Comparison of ENCODE assay signal across 8 cellular contexts in the genomic region with DNA sequence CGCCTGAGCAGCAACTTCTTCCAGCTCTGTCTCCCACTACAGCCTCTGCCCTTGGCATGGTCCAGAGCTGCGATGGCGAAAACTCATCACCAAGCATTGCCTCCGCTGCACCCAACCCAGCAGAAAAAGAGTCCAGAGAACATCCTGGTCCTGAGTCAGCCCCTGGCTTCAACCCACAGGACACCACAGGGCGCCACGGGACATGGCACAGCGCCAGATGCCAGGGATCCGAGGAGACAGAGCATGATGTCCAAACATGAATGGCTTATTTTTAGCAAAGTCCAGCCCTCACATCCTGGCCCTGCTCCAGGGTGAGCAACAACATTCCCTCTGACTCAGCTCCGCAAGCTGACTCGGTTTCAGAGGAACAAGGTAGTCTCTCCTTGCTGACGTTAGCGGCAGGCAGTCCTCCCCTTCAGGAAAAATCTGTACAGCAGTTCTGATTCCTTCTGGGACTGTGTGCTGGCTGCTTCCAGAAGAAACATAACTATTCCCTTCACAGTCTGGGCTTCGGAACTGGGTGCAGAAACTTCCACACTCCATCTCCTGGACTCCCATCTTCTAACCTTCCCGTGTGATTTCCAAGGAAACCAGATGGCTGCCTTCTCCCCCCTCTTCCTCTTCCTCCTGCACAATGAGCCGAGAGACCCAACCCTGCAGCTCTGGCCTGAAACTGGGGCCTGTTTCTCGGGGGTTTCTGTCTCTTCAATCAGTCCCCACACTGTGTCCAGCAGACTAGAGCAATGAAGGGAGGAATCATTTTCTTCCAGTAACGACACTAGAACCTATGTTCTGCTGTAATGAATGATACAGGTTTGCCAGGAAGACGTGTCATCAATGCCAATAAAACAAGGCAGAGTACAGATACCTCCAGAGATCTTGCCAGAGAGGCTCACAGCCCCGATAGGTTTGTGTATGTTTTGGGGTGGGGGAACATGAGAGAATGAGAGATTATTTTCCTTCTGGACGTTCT.
A peak's percentile ranks its signal among the peaks of the same experiment; 100 is the strongest.
DNase-seq lines count a peak whose midpoint lies in the region; ATAC-seq and TF ChIP-seq lines count a peak whose summit lies in the region.

No MANE protein-coding gene starts in this region.

- no peak for TF ChIP-seq POLR2A in HCT116 (IDR thresholded peaks at IDR 0.05; ENCODE audit: borderline replicate concordance, extremely low read depth, insufficient read depth, insufficient read length)

- intact Hi-C loops in HCT116 (cut with micrococcal nuclease) = loop anchor here (1.0 to 5.0 kb wide), 3 partner anchors 81 to 500 kb away; no protein-coding TSS in a partner anchor
- intact Hi-C loops in activated CD4-positive, alpha-beta memory T cell treated with anti-CD3 and anti-CD28 coated beads for 36 hours (cut with micrococcal nuclease) = no loop called here

- TF ChIP-seq RAD21 in HCT116 (IDR thresholded peaks at IDR 0.05; ENCODE audit: low read depth) = peak; percentile 63

- H3K27me3 ChIP-seq in HCT116 (ENCODE audit: insufficient read depth, low read length) = no peaks in the 10 kb centered on the region; the same call in 1 of the 2 replicates

- ATAC-seq in HCT116 (peak; percentile 75), GM18520 (IDR thresholded peaks at IDR 0.05; ENCODE audit: unreplicated experiment) (no peak), GM18909 (IDR thresholded peaks at IDR 0.05; ENCODE audit: poor library complexity, unreplicated experiment) (no peak), GM21619 (IDR thresholded peaks at IDR 0.05; ENCODE audit: unreplicated experiment) (no peak)

- peak overlapping the region; percentile 97 for H3K27ac Mint-ChIP-seq in osteocyte (ENCODE audit: unreplicated experiment)
- H3K27ac Mint-ChIP-seq in activated CD4-positive, alpha-beta memory T cell treated with anti-CD3 and anti-CD28 coated beads for 36 hours = no peak overlapping the region

- H3K9ac ChIP-seq in HCT116 (ENCODE audit: low read length) = peak overlapping the region; percentile 61

- no peaks in the 10 kb centered on the region for H3K79me2 ChIP-seq in HCT116 (ENCODE audit: insufficient read depth, low read length)

- H3K9me3 Mint-ChIP-seq in osteocyte (ENCODE audit: unreplicated experiment) = no peaks in the 10 kb centered on the region
- H3K9me3 Mint-ChIP-seq in activated CD4-positive, alpha-beta memory T cell treated with anti-CD3 and anti-CD28 coated beads for 36 hours = no peaks in the 10 kb centered on the region

- no TSS peak for BruUV-seq in HCT116 (replicated peaks; lab: Mats Ljungman, UMichigan)

- no peaks in the 10 kb centered on the region for H3K9me3 ChIP-seq in HCT116 (ENCODE audit: control insufficient read depth in 1 of 2, insufficient read depth in 1 of 2, low read depth in 1 of 2, low read length in 2 of 2)

- no peaks in the 10 kb centered on the region for H3K27me3 Mint-ChIP-seq in osteocyte (ENCODE audit: unreplicated experiment)
- H3K27me3 Mint-ChIP-seq in activated CD4-positive, alpha-beta memory T cell treated with anti-CD3 and anti-CD28 coated beads for 36 hours = no peaks in the 10 kb centered on the region

- peak overlapping the region; percentile 88 for H2AFZ ChIP-seq in HCT116 (ENCODE audit: low read depth, low read length, poor library complexity, severe bottlenecking)

- H3K9me2 ChIP-seq in HCT116 (ENCODE audit: insufficient read depth) = no peaks in the 10 kb centered on the region

- H3K27ac ChIP-seq in HCT116 (ENCODE audit: low read depth, low read length) = peak overlapping the region; percentile 52

- CTCF ChIA-PET in HCT116 (lab: Charles Lee) = interaction anchor here (1.0 to 1.3 kb wide), 4 partner anchors 14 to 498 kb away, joined by 3 to 5 read pairs (median 4); no protein-coding TSS in a partner anchor
- CTCF ChIA-PET in activated CD4-positive, alpha-beta memory T cell treated with anti-CD3 and anti-CD28 coated beads for 36 hours (lab: Charles Lee) = no interaction called here

- no peaks in the 10 kb centered on the region for H4K20me1 ChIP-seq in HCT116 (ENCODE audit: insufficient read depth)

- H3K4me2 ChIP-seq in HCT116 (ENCODE audit: low read length) = peak overlapping the region; percentile 81

- no peak for TF ChIP-seq CTCF in HCT116 (IDR thresholded peaks at IDR 0.05 in 2 of 3, conservative IDR thresholded peaks at IDR 0.05 in 1 of 3; ENCODE audit: borderline replicate concordance in 1 of 3, insufficient read depth in 1 of 3, low read depth in 2 of 3, low read length in 2 of 3)
- no peak for TF ChIP-seq CTCF in foreskin fibroblast (IDR thresholded peaks at IDR 0.05; ENCODE audit: low read depth, low read length)
- no peak for TF ChIP-seq CTCF in osteocyte (IDR thresholded peaks at IDR 0.05)

- H3K36me3 ChIP-seq in HCT116 (ENCODE audit: control insufficient read depth in 1 of 2, insufficient read depth in 2 of 2, low read length in 2 of 2) = no peaks in the 10 kb centered on the region

- peak overlapping the region; percentile 22 for H3K4me3 Mint-ChIP-seq in osteocyte (ENCODE audit: unreplicated experiment)
- no peak overlapping the region for H3K4me3 Mint-ChIP-seq in activated CD4-positive, alpha-beta memory T cell treated with anti-CD3 and anti-CD28 coated beads for 36 hours

- POLR2A ChIA-PET in HCT116 (lab: Charles Lee) = interaction anchor here (1.0 to 2.7 kb wide), 5 partner anchors 12 to 386 kb away, joined by 3 to 8 read pairs (median 7); no protein-coding TSS in a partner anchor
- POLR2A ChIA-PET in activated CD4-positive, alpha-beta memory T cell treated with anti-CD3 and anti-CD28 coated beads for 36 hours (lab: Charles Lee) = no interaction called here

- H3K4me3 ChIP-seq in HCT116 (replicated peaks in 1 of 2; ENCODE audit: low read depth in 1 of 2, low read length in 2 of 2) = peak overlapping the region; percentile 29 to 45
- H3K4me3 ChIP-seq in foreskin fibroblast (ENCODE audit: low read depth in 1 of 2, low read length in 2 of 2) = peak overlapping the region in 1 of 2 donors; percentile 28

- peaks cover 43% of the 10 kb centered on the region for H3K4me1 Mint-ChIP-seq in osteocyte (ENCODE audit: unreplicated experiment)
- peaks cover 12% of the 10 kb centered on the region for H3K4me1 Mint-ChIP-seq in activated CD4-positive, alpha-beta memory T cell treated with anti-CD3 and anti-CD28 coated beads for 36 hours (ENCODE audit: low read depth)

- peak; percentile 97 for DNase-seq in HCT116 (ENCODE audit: low read depth, low spot score)
- peak; percentile 96 for DNase-seq in SW480 (ENCODE audit: low spot score)
- DNase-seq in foreskin fibroblast = peak; percentile 100
- peak; percentile 100 for DNase-seq in osteocyte (ENCODE audit: extremely low spot score, unreplicated experiment)
- no peak for DNase-seq in activated CD4-positive, alpha-beta memory T cell treated with anti-CD3 and anti-CD28 coated beads for 36 hours

- RAD21 ChIA-PET in HCT116 (lab: Charles Lee; ENCODE audit: low non-redundant PET in 1 of 2, low total read pairs in 2 of 2, uncharacterized antibody in 2 of 2, unreplicated experiment in 2 of 2) = interaction anchor here in 1 of 2 experiments (1.1 kb wide), 1 partner anchor 273 kb away, joined by 3 read pairs; no protein-coding TSS in a partner anchor

- no peaks in the 10 kb centered on the region for H3K36me3 Mint-ChIP-seq in osteocyte (ENCODE audit: unreplicated experiment)
- no peaks in the 10 kb centered on the region for H3K36me3 Mint-ChIP-seq in activated CD4-positive, alpha-beta memory T cell treated with anti-CD3 and anti-CD28 coated beads for 36 hours

- peaks cover 30 to 38% of the 10 kb centered on the region in 2 experiments for H3K4me1 ChIP-seq in HCT116 (ENCODE audit: control insufficient read depth in 1 of 2, insufficient read depth in 2 of 2, low read length in 2 of 2)

TF ChIP-seq in HCT116, 20 proteins besides CTCF, POLR2A, EP300 and RAD21 (continues in another document):
- TF ChIP-seq, protein P1, sequence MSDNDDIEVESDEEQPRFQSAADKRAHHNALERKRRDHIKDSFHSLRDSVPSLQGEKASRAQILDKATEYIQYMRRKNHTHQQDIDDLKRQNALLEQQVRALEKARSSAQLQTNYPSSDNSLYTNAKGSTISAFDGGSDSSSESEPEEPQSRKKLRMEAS (IDR thresholded peaks at IDR 0.05) = peak; percentile 96
- TF ChIP-seq SP1 (IDR thresholded peaks at IDR 0.05; ENCODE audit: low read depth) (peak; percentile 98), ZNF274 (IDR thresholded peaks at IDR 0.05; ENCODE audit: low read depth, low read length) (no peak), ELF1 (IDR thresholded peaks at IDR 0.05; ENCODE audit: borderline replicate concordance, low read depth) (no peak; the same call in 1 of the 2 replicates), EZH2phosphoT487 (IDR thresholded peaks at IDR 0.05; ENCODE audit: borderline replicate concordance) (no peak), SIN3A (IDR thresholded peaks at IDR 0.05; ENCODE audit: low read depth) (peak; percentile 99), ATF3 (IDR thresholded peaks at IDR 0.05) (peak; percentile 90; the same call in 1 of the 2 replicates), CEBPB (IDR thresholded peaks at IDR 0.05; ENCODE audit: low read depth) (peak; percentile 96), JUND (IDR thresholded peaks at IDR 0.05) (peak; percentile 98), SRF (IDR thresholded peaks at IDR 0.05; ENCODE audit: low read depth) (peak; percentile 88), TCF7L2 (IDR thresholded peaks at IDR 0.05; ENCODE audit: borderline replicate concordance, extremely low read depth, insufficient read depth, insufficient read length) (peak; percentile 88), POLR2AphosphoS5 (IDR thresholded peaks at IDR 0.05; ENCODE audit: low read depth, low read length) (peak; percentile 95), YY1 (IDR thresholded peaks at IDR 0.05; ENCODE audit: extremely low read depth, insufficient replicate concordance, low read depth, low read length) (peak; percentile 66)
- TF ChIP-seq, protein P2, sequence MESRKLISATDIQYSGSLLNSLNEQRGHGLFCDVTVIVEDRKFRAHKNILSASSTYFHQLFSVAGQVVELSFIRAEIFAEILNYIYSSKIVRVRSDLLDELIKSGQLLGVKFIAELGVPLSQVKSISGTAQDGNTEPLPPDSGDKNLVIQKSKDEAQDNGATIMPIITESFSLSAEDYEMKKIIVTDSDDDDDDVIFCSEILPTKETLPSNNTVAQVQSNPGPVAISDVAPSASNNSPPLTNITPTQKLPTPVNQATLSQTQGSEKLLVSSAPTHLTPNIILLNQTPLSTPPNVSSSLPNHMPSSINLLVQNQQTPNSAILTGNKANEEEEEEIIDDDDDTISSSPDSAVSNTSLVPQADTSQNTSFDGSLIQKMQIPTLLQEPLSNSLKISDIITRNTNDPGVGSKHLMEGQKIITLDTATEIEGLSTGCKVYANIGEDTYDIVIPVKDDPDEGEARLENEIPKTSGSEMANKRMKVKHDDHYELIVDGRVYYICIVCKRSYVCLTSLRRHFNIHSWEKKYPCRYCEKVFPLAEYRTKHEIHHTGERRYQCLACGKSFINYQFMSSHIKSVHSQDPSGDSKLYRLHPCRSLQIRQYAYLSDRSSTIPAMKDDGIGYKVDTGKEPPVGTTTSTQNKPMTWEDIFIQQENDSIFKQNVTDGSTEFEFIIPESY (IDR thresholded peaks at IDR 0.05; ENCODE audit: extremely low read depth, insufficient replicate concordance, low read length) = peak; percentile 79
